ENCODE assay signal across 1 cellular context in genomic region chr22:44032126-44032730, GRCh38.
TF ChIP-seq lines count a peak whose summit lies in the region.

No MANE protein-coding gene starts in this region.

TF ChIP-seq in HepG2, 621 proteins besides CTCF, POLR2A, EP300 and RAD21 (continued from another document):
- TF ChIP-seq ZBTB8A (CRISPR knock-in tag; IDR thresholded peaks at IDR 0.05; ENCODE audit: borderline replicate concordance, low read depth) (no peak), ZNF552 (CRISPR knock-in tag; IDR thresholded peaks at IDR 0.05; ENCODE audit: borderline replicate concordance) (no peak), CBX2 (IDR thresholded peaks at IDR 0.05; ENCODE audit: low read depth, low read length) (no peak), CBX2 (CRISPR knock-in tag; IDR thresholded peaks at IDR 0.05; ENCODE audit: low read depth) (no peak)
